10 cellular contexts compared by ENCODE assay signal in the genomic region with DNA sequence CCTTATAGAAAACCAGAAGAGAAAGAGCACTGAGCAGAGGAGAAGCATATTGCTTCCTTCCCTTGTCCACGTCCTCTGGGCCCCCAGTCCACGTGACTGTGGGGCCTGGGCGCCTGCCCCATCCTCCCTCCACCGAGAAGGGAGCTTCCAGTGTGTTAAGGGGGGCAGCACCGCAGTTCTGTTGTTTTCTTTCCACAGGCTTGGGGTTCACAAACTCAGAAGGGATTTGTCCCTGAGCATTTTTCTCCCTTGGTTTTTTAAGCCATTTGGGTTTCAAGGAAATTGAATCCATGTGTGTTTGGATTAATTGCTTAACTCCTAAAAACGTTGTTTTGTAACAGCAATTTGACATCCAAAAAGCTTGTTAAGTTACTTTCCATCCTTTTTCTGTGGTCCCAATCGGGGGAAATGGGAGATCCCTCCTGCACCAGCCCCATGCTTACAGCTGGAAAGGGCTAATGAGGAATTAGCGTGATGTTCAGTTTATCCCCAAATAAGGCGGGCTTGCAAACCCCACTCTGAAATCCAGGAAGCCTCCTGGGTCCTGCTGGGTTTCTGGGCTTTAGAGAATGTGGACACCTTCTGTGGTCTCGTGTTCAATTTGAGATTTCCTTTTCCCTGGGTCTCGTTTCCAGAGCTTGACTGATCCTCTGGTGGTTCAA.
DNase-seq lines count a peak whose midpoint lies in the region; ATAC-seq and TF ChIP-seq lines count a peak whose summit lies in the region.
"Had no signal": no experiment of that assay in that cellular context is flagged by ENCODE, and none has a peak within 500 bp of the region (broad histone marks: within the 10 kb centered on the region; RNA-seq: fewer than 3 reads in every experiment).

No MANE protein-coding gene starts in this region.

- H3K4me1 Mint-ChIP-seq in activated T-helper 2 cell treated with anti-CD3 and anti-CD28 coated beads, Interferon-gamma antibody, Interleukin-2, Interleukin-4, amounts not matched to agents 10 μg/mL and 5 μg/mL and 100 μg/mL, durations not matched to agents 14 hours and 24 hours and 36 hours (ENCODE audit: low read depth) = peaks cover 21% of the 10 kb centered on the region

- H2AK5ac ChIP-seq in mesenchymal stem cell (ENCODE audit: low read length, severe bottlenecking) = no peak overlapping the region

- H2BK5ac ChIP-seq in mesenchymal stem cell (ENCODE audit: low read depth, low read length, poor library complexity, severe bottlenecking) = no peak overlapping the region

- H3K4me1 ChIP-seq in mesenchymal stem cell (ENCODE audit: control insufficient read depth, insufficient read depth, low read depth, low read length) = no peaks in the 10 kb centered on the region
- peaks cover 0 to 7% of the 10 kb centered on the region in 2 donors for H3K4me1 ChIP-seq in uterus

- no peaks in the 10 kb centered on the region for H3K36me3 Mint-ChIP-seq in activated T-helper 2 cell treated with anti-CD3 and anti-CD28 coated beads, Interferon-gamma antibody, Interleukin-2, Interleukin-4, amounts not matched to agents 10 μg/mL and 5 μg/mL and 100 μg/mL, durations not matched to agents 14 hours and 24 hours and 36 hours (ENCODE audit: low read depth)

- H2AFZ ChIP-seq in mesenchymal stem cell (ENCODE audit: low read depth, low read length) = no peak overlapping the region

- H4K8ac ChIP-seq in mesenchymal stem cell (ENCODE audit: low read length) = no peak overlapping the region

- no peak overlapping the region for H4K91ac ChIP-seq in mesenchymal stem cell (ENCODE audit: low read length)

- no peak overlapping the region for H2BK12ac ChIP-seq in mesenchymal stem cell (ENCODE audit: low read length in 2 of 2)

- TF ChIP-seq CTCF in uterus (IDR thresholded peaks at IDR 0.05) = no peak

- no peak for TF ChIP-seq POLR2A in uterus (IDR thresholded peaks at IDR 0.05)

- peak overlapping the region; percentile 60 for H3K9ac ChIP-seq in mesenchymal stem cell (ENCODE audit: low read length)

- WGBS in mesenchymal stem cell = 77% methylated on average over 11 of the region's 11 CpGs

- H3K14ac ChIP-seq in mesenchymal stem cell (ENCODE audit: low read length in 2 of 2) = no peak overlapping the region

- intact Hi-C loops in Right ventricle myocardium inferior (cut with DNase I) = no loop called here
- intact Hi-C loops in cardiac septum (cut with DNase I) = no loop called here
- intact Hi-C loops in activated T-helper 2 cell treated with anti-CD3 and anti-CD28 coated beads, Interferon-gamma antibody, Interleukin-2, Interleukin-4, amounts not matched to agents 10 μg/mL and 5 μg/mL and 100 μg/mL, durations not matched to agents 14 hours and 24 hours and 36 hours (cut with micrococcal nuclease) = loop anchor here (5.0 kb wide), 1 partner anchor 56 kb away; no protein-coding TSS in a partner anchor
- intact Hi-C loops in uterus (cut with DNase I; ENCODE audit: low total_unique reads) = no loop called here

- peak; percentile 33 for ATAC-seq in Right ventricle myocardium inferior

- H2BK15ac ChIP-seq in mesenchymal stem cell (ENCODE audit: low read depth, poor library complexity, severe bottlenecking) = no peak overlapping the region

- no peak for DNase-seq in Right ventricle myocardium inferior (ENCODE audit: missing footprints)
- DNase-seq in cardiac septum (ENCODE audit: low spot score) = no peak
- DNase-seq in activated T-helper 2 cell treated with anti-CD3 and anti-CD28 coated beads, Interferon-gamma antibody, Interleukin-2, Interleukin-4, amounts not matched to agents 10 μg/mL and 5 μg/mL and 100 μg/mL, durations not matched to agents 14 hours and 24 hours and 36 hours (ENCODE audit: low spot score) = no peak
- no peak for DNase-seq in mesenchymal stem cell
- DNase-seq in uterus = peak in 1 of 2 donors; percentile 33
- DNase-seq in NK-92 (lab: John Stamatoyannopoulos, UW; ENCODE audit: unreplicated experiment) = no peak
- DNase-seq in NCI-H2227 treated with DMSO at 0.1 percent for 48 hours (lab: John Stamatoyannopoulos, UW) = no peak
- DNase-seq in glomerular visceral epithelial cell (ENCODE audit: extremely low spot score) = no peak
- DNase-seq: COR-L47 had no signal

- no peak overlapping the region for H3K23ac ChIP-seq in mesenchymal stem cell (ENCODE audit: low read length in 2 of 2)

- H3K27me3 Mint-ChIP-seq in activated T-helper 2 cell treated with anti-CD3 and anti-CD28 coated beads, Interferon-gamma antibody, Interleukin-2, Interleukin-4, amounts not matched to agents 10 μg/mL and 5 μg/mL and 100 μg/mL, durations not matched to agents 14 hours and 24 hours and 36 hours (ENCODE audit: low read depth) = peaks cover 6% of the 10 kb centered on the region

- H3K27ac ChIP-seq in mesenchymal stem cell (ENCODE audit: low read length, poor library complexity, severe bottlenecking) (no peak overlapping the region), uterus (peak overlapping the region; percentile 77 to 79)
- H3K27ac ChIP-seq: dorsolateral prefrontal cortex had no signal

- peak overlapping the region in 1 of 2 experiments; percentile 11 for H3K4me3 ChIP-seq in mesenchymal stem cell (ENCODE audit: insufficient read depth in 1 of 2, low read depth in 1 of 2, low read length in 2 of 2)
- no peak overlapping the region for H3K4me3 ChIP-seq in uterus

- peak overlapping the region; percentile 52 for H3K4me3 Mint-ChIP-seq in activated T-helper 2 cell treated with anti-CD3 and anti-CD28 coated beads, Interferon-gamma antibody, Interleukin-2, Interleukin-4, amounts not matched to agents 10 μg/mL and 5 μg/mL and 100 μg/mL, durations not matched to agents 14 hours and 24 hours and 36 hours (ENCODE audit: low read depth)

- H3K27me3 ChIP-seq in mesenchymal stem cell (ENCODE audit: control insufficient read depth in 1 of 2, insufficient read depth in 1 of 2, low read length in 2 of 2) (peaks cover 26 to 50% of the 10 kb centered on the region in 2 experiments), uterus (no peaks in the 10 kb centered on the region)
- H3K27me3 ChIP-seq: dorsolateral prefrontal cortex had no signal

- no peak overlapping the region for H2BK120ac ChIP-seq in mesenchymal stem cell (ENCODE audit: low read depth, low read length)

- H3K9me3 ChIP-seq in mesenchymal stem cell (ENCODE audit: control insufficient read depth, low read length) (no peaks in the 10 kb centered on the region), uterus (no peaks in the 10 kb centered on the region)

- H3K4me2 ChIP-seq in mesenchymal stem cell (ENCODE audit: low read length, poor library complexity, severe bottlenecking) = no peak overlapping the region

- H3K79me1 ChIP-seq in mesenchymal stem cell (replicated peaks; ENCODE audit: low read length, poor library complexity, severe bottlenecking) = no peaks in the 10 kb centered on the region

- no peak overlapping the region for H3K4ac ChIP-seq in mesenchymal stem cell (ENCODE audit: low read depth in 1 of 2, low read length in 2 of 2)

- no peaks in the 10 kb centered on the region for H3K9me3 Mint-ChIP-seq in activated T-helper 2 cell treated with anti-CD3 and anti-CD28 coated beads, Interferon-gamma antibody, Interleukin-2, Interleukin-4, amounts not matched to agents 10 μg/mL and 5 μg/mL and 100 μg/mL, durations not matched to agents 14 hours and 24 hours and 36 hours

- no peak overlapping the region for H3K18ac ChIP-seq in mesenchymal stem cell (ENCODE audit: low read depth in 1 of 2, low read length in 2 of 2)

- H3K36me3 ChIP-seq in mesenchymal stem cell (ENCODE audit: control insufficient read depth in 1 of 2, insufficient read depth in 2 of 2, low read depth in 1 of 2, low read length in 2 of 2) (no peaks in the 10 kb centered on the region), uterus (no peaks in the 10 kb centered on the region)

- peak overlapping the region; percentile 69 for H3K27ac Mint-ChIP-seq in activated T-helper 2 cell treated with anti-CD3 and anti-CD28 coated beads, Interferon-gamma antibody, Interleukin-2, Interleukin-4, amounts not matched to agents 10 μg/mL and 5 μg/mL and 100 μg/mL, durations not matched to agents 14 hours and 24 hours and 36 hours
